In genomic region chr2:196195758-196196157, GRCh38 we compare ENCODE assay signal across 1 cellular context.
TF ChIP-seq lines count a peak whose summit lies in the region.

No MANE protein-coding gene starts in this region.

TF ChIP-seq in K562, 482 proteins besides CTCF, POLR2A, EP300 and RAD21:
- TF ChIP-seq MCM5 (IDR thresholded peaks at IDR 0.05; ENCODE audit: low read depth): no peak
- TF ChIP-seq SRSF9 (IDR thresholded peaks at IDR 0.05; ENCODE audit: borderline replicate concordance, low read depth, low read length): no peak
- TF ChIP-seq REST (CRISPR knock-in tag; IDR thresholded peaks at IDR 0.05; ENCODE audit: low read depth): no peak
- no peak for TF ChIP-seq DEAF1 (CRISPR knock-in tag; IDR thresholded peaks at IDR 0.05)
- no peak for TF ChIP-seq RERE (CRISPR knock-in tag; IDR thresholded peaks at IDR 0.05; ENCODE audit: borderline replicate concordance)
- TF ChIP-seq HCFC1 (IDR thresholded peaks at IDR 0.05; ENCODE audit: low read depth, low read length): no peak
- no peak for TF ChIP-seq GTF2B (IDR thresholded peaks at IDR 0.05; ENCODE audit: extremely low read depth, insufficient read length)
- TF ChIP-seq COPS2 (conservative IDR thresholded peaks at IDR 0.05): no peak
- TF ChIP-seq BRCA1 (IDR thresholded peaks at IDR 0.05): no peak
- TF ChIP-seq BRCA1 (CRISPR knock-in tag; IDR thresholded peaks at IDR 0.05): no peak
- no peak for TF ChIP-seq ZFP1 (CRISPR knock-in tag; IDR thresholded peaks at IDR 0.05)
- no peak for TF ChIP-seq ZNF140 (CRISPR knock-in tag; IDR thresholded peaks at IDR 0.05)
- no peak for TF ChIP-seq BRF1 (IDR thresholded peaks at IDR 0.05; ENCODE audit: borderline replicate concordance, extremely low read depth, insufficient read length)
- TF ChIP-seq POLR2H (tag; IDR thresholded peaks at IDR 0.05; ENCODE audit: low read depth): no peak
- TF ChIP-seq ZNF134 (CRISPR knock-in tag; conservative IDR thresholded peaks at IDR 0.05): no peak
TF ChIP-seq in K562: peak in this region for 0.
